20 cellular contexts compared by ENCODE assay signal in the genomic region with DNA sequence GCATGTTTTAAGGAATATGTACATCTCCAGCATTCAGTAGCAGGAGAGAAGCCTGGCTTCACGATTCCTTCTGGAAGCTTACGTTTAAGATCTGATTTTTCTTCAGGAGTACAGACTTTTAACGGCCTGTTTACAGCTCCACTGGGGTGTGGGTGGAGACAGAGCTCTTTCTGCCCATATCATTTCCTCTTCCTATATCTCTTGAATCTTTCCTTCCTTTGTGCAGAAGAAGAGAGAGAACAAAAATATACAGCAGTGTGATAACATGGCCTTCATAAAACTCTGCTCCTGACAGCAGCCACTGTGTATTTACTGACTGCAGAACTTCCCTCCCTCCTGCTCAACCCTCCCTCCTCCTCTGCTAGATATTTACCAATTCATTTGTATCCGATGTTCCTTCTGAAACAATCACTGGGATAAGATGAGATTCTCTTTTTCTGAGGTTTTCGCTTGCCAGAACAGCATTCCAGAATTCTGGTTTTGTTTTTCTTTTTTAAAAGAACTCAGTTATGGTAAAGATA. TPM values are rescaled to one million over a fixed set of nuclear protein-coding genes. Genes with fewer than 3 reads are reported as not detected.
DNase-seq lines count a peak whose midpoint lies in the region; ATAC-seq and TF ChIP-seq lines count a peak whose summit lies in the region.
"Had no signal": no experiment of that assay in that cellular context is flagged by ENCODE, and none has a peak within 500 bp of the region (broad histone marks: within the 10 kb centered on the region; RNA-seq: fewer than 3 reads in every experiment).

No MANE protein-coding gene starts in this region.

- H3K9me3 ChIP-seq in CD4-positive, CD25-positive, alpha-beta regulatory T cell (ENCODE audit: control insufficient read depth in 2 of 2, low read length in 2 of 2), result no peaks in the 10 kb centered on the region
- H3K9me3 ChIP-seq in mesodermal cell (ENCODE audit: control insufficient read depth, low read length) (peaks cover 8% of the 10 kb centered on the region), PC-9 (ENCODE audit: insufficient read depth, low read depth) (no peaks in the 10 kb centered on the region)

- TF ChIP-seq CTCF in activated CD8-positive, alpha-beta T cell treated with anti-CD3 and anti-CD28 coated beads for 36 hours (IDR thresholded peaks at IDR 0.05), result no peak
- no peak for TF ChIP-seq CTCF in PC-9 (conservative IDR thresholded peaks at IDR 0.05)

- whole genome bisulfite sequencing in mesodermal cell (ENCODE audit: insufficient coverage in 2 of 2), 2 experiments, result no CpG with 5 or more reads among the region's 5 CpGs

- no TSS peak for BruUV-seq in PC-9 (replicated peaks; lab: Mats Ljungman, UMichigan)

- no peaks in the 10 kb centered on the region for H3K9me2 ChIP-seq in PC-9 (ENCODE audit: insufficient read depth)

- peak overlapping the region; percentile 7 to 73 (median 48) for H3K4me3 Mint-ChIP-seq in CD4-positive, CD25-positive, alpha-beta regulatory T cell
- no peak overlapping the region for H3K4me3 Mint-ChIP-seq in activated CD8-positive, alpha-beta T cell treated with anti-CD3 and anti-CD28 coated beads for 36 hours
- H3K4me3 Mint-ChIP-seq: brain, GM23338, IgD-negative memory B cell had no signal

- H3K27ac Mint-ChIP-seq in CD4-positive, CD25-positive, alpha-beta regulatory T cell, result peak overlapping the region; percentile 81 to 97 (median 90)
- peak overlapping the region; percentile 81 for H3K27ac Mint-ChIP-seq in activated CD8-positive, alpha-beta T cell treated with anti-CD3 and anti-CD28 coated beads for 36 hours
- H3K27ac Mint-ChIP-seq: GM23338 had no signal

- no peaks in the 10 kb centered on the region for H3F3A ChIP-seq in PC-9 (ENCODE audit: insufficient read depth, low read depth)

- no peak overlapping the region for H3K4me2 ChIP-seq in PC-9
- H3K4me2 ChIP-seq: GM23338 had no signal

- DNase-seq in CD4-positive, CD25-positive, alpha-beta regulatory T cell, result peak in 1 of 3 donors; percentile 41
- DNase-seq in GF-D8 (lab: John Stamatoyannopoulos, UW) (peak; percentile 11), PC-9 (no peak), iPS-NIHi11 (ENCODE audit: low spot score) (no peak)
- DNase-seq in activated CD8-positive, alpha-beta T cell treated with anti-CD3 and anti-CD28 coated beads for 36 hours, result no peak
- DNase-seq: AML-193; DMS153; NCI-H1048; NCI-H2081 treated with DMSO at 0.1 percent for 48 hours; NCI-H524; SHP77 treated with DMSO at 0.1 percent for 48 hours; stimulated activated CD4-positive, alpha-beta T cell treated with anti-CD3 and anti-CD28 coated beads, Interleukin-4, amount 100 ng/mL, for 4 hours; stimulated activated CD8-positive, alpha-beta memory T cell treated with anti-CD3 and anti-CD28 coated beads, Interleukin-4, amount 100 ng/mL, for 48 hours had no signal

- H3K27me3 ChIP-seq in CD4-positive, CD25-positive, alpha-beta regulatory T cell (ENCODE audit: control insufficient read depth, insufficient read depth, low read length), result peaks cover 5% of the 10 kb centered on the region
- H3K27me3 ChIP-seq in PC-9 (ENCODE audit: insufficient read depth, low read depth), result no peaks in the 10 kb centered on the region
- H3K27me3 ChIP-seq: tibial nerve had no signal

- CTCF ChIA-PET in activated CD8-positive, alpha-beta T cell treated with anti-CD3 and anti-CD28 coated beads for 36 hours (lab: Charles Lee), result interaction anchor here (1.7 to 2.1 kb wide), 4 partner anchors 12 to 150 kb away, joined by 4 to 9 read pairs (median 8); no protein-coding TSS in a partner anchor
- CTCF ChIA-PET in PC-9 (lab: Charles Lee), result no interaction called here

- POLR2A ChIA-PET in activated CD8-positive, alpha-beta T cell treated with anti-CD3 and anti-CD28 coated beads for 36 hours (lab: Charles Lee), result interaction anchor here (1.4 to 1.6 kb wide), 2 partner anchors 70 to 172 kb away, joined by 4 read pairs; partner anchors contain the start of genes KDM3A and MRPL35
- POLR2A ChIA-PET in PC-9 (lab: Charles Lee; ENCODE audit: unreplicated experiment), result no interaction called here

- H3K4me1 ChIP-seq in CD4-positive, CD25-positive, alpha-beta regulatory T cell (ENCODE audit: control insufficient read depth, insufficient read depth, low read length, poor library complexity, severe bottlenecking), result peaks cover 10% of the 10 kb centered on the region
- H3K4me1 ChIP-seq in mesodermal cell (ENCODE audit: control insufficient read depth, insufficient read depth, low read length, poor library complexity, severe bottlenecking) (no peaks in the 10 kb centered on the region), PC-9 (replicated peaks; ENCODE audit: insufficient read depth) (peaks cover 4% of the 10 kb centered on the region)

- peaks cover 12% of the 10 kb centered on the region for H3K27me3 Mint-ChIP-seq in CD4-positive, CD25-positive, alpha-beta regulatory T cell
- H3K27me3 Mint-ChIP-seq in activated CD8-positive, alpha-beta T cell treated with anti-CD3 and anti-CD28 coated beads for 36 hours, result no peaks in the 10 kb centered on the region

- no peak for ATAC-seq in CD4-positive, CD25-positive, alpha-beta regulatory T cell (ENCODE audit: low read depth in 2 of 2)
- ATAC-seq in activated CD8-positive, alpha-beta T cell treated with anti-CD3 and anti-CD28 coated beads for 36 hours, result no peak
- ATAC-seq in HG03354 (IDR thresholded peaks at IDR 0.05; ENCODE audit: poor library complexity, severe bottlenecking, unreplicated experiment), result no peak
- no peak for ATAC-seq in HG03139 (IDR thresholded peaks at IDR 0.05; ENCODE audit: unreplicated experiment)
- ATAC-seq: GM23338 had no signal

- no peak overlapping the region for H3K27ac ChIP-seq in CD4-positive, CD25-positive, alpha-beta regulatory T cell (ENCODE audit: insufficient read depth, low read length, poor library complexity, severe bottlenecking)
- H3K27ac ChIP-seq in mesodermal cell (ENCODE audit: low read depth, low read length, severe bottlenecking), result peak overlapping the region; percentile 23
- no peak overlapping the region for H3K27ac ChIP-seq in PC-9
- H3K27ac ChIP-seq: tibial nerve had no signal

- peaks cover 0 to 8% (median 0%) of the 10 kb centered on the region in 7 donors for H3K9me3 Mint-ChIP-seq in CD4-positive, CD25-positive, alpha-beta regulatory T cell
- peaks cover 7% of the 10 kb centered on the region for H3K9me3 Mint-ChIP-seq in activated CD8-positive, alpha-beta T cell treated with anti-CD3 and anti-CD28 coated beads for 36 hours

- peaks cover 8 to 62% (median 23%) of the 10 kb centered on the region in 4 donors for H3K4me1 Mint-ChIP-seq in CD4-positive, CD25-positive, alpha-beta regulatory T cell
- H3K4me1 Mint-ChIP-seq in activated CD8-positive, alpha-beta T cell treated with anti-CD3 and anti-CD28 coated beads for 36 hours (ENCODE audit: low read depth), result peaks cover 27% of the 10 kb centered on the region

- no peaks in the 10 kb centered on the region for H3K36me3 ChIP-seq in CD4-positive, CD25-positive, alpha-beta regulatory T cell (ENCODE audit: control insufficient read depth, insufficient read depth, low read length)
- no peaks in the 10 kb centered on the region for H3K36me3 ChIP-seq in mesodermal cell (ENCODE audit: control insufficient read depth, insufficient read depth, low read length)
- H3K36me3 ChIP-seq in PC-9 (ENCODE audit: low read depth), result no peaks in the 10 kb centered on the region
- H3K36me3 ChIP-seq: tibial nerve had no signal

- H4K20me1 ChIP-seq in PC-9 (ENCODE audit: insufficient read depth), result no peaks in the 10 kb centered on the region

- H3K36me3 Mint-ChIP-seq in CD4-positive, CD25-positive, alpha-beta regulatory T cell, result no peaks in the 10 kb centered on the region
- H3K36me3 Mint-ChIP-seq in activated CD8-positive, alpha-beta T cell treated with anti-CD3 and anti-CD28 coated beads for 36 hours (ENCODE audit: low read depth), result peaks cover 4% of the 10 kb centered on the region
- H3K36me3 Mint-ChIP-seq: brain, IgD-negative memory B cell had no signal

- H3K79me2 ChIP-seq in PC-9 (ENCODE audit: low read depth), result no peaks in the 10 kb centered on the region

- H2AFZ ChIP-seq in PC-9, result no peak overlapping the region

- peak overlapping the region; percentile 51 for H3K4me3 ChIP-seq in CD4-positive, CD25-positive, alpha-beta regulatory T cell (ENCODE audit: low read depth, low read length)
- H3K4me3 ChIP-seq in mesodermal cell (ENCODE audit: extremely low read depth, insufficient read depth, low read length, poor library complexity, severe bottlenecking) (no peak overlapping the region), PC-9 (no peak overlapping the region)
- H3K4me3 ChIP-seq: GM23338, tibial nerve had no signal

- intact Hi-C loops in activated CD8-positive, alpha-beta T cell treated with anti-CD3 and anti-CD28 coated beads for 36 hours (cut with micrococcal nuclease), result no loop called here
- intact Hi-C loops in PC-9 (cut with micrococcal nuclease; ENCODE audit: unreplicated experiment), result no loop called here

RNA-seq across cellular contexts. Expression of gene REEP1, which starts 34.1 kb away (rescaled TPM):
- total RNA-seq in CD4-positive, CD25-positive, alpha-beta regulatory T cell, result not detected
- not detected for polyA plus RNA-seq in CD4-positive, CD25-positive, alpha-beta regulatory T cell
- total RNA-seq in activated CD8-positive, alpha-beta T cell treated with anti-CD3 and anti-CD28 coated beads for 36 hours, result under 1 TPM; 0.23 to 0.25 TPM
- 1.1 TPM for polyA plus RNA-seq in mesodermal cell (2013, experiment 1 of 2)
- 1.3 TPM for polyA plus RNA-seq in mesodermal cell (2013, experiment 2 of 2)
- total RNA-seq in PC-9 (2021), result 0.25 and 0.31 TPM in 2 replicates
- polyA plus RNA-seq: IgD-negative memory B cell had no signal
